ENCODE assay signal across 1 cellular context in the genomic region with DNA sequence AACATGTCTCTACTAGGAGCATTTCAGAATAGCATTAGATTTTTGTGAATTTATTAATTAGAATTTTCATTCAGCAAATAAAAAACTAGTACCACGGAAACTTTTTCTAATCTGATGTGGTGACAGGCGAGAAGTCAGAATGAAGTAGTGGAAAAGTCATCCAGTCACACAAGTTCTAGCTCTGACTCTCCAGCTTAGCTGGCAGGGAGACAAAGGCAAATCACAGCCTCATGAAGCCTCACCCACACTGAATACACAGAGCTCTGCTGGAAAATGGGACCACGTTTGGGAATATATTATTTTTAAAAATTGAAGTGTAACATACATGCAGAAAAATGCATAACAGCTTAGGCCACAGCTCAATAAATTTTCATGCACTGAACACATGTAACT.
TF ChIP-seq lines count a peak whose summit lies in the region.

No MANE protein-coding gene starts in this region.

TF ChIP-seq in GM23338, 12 proteins besides CTCF, POLR2A, EP300 and RAD21 (continued from another document):
- TF ChIP-seq, protein P1, sequence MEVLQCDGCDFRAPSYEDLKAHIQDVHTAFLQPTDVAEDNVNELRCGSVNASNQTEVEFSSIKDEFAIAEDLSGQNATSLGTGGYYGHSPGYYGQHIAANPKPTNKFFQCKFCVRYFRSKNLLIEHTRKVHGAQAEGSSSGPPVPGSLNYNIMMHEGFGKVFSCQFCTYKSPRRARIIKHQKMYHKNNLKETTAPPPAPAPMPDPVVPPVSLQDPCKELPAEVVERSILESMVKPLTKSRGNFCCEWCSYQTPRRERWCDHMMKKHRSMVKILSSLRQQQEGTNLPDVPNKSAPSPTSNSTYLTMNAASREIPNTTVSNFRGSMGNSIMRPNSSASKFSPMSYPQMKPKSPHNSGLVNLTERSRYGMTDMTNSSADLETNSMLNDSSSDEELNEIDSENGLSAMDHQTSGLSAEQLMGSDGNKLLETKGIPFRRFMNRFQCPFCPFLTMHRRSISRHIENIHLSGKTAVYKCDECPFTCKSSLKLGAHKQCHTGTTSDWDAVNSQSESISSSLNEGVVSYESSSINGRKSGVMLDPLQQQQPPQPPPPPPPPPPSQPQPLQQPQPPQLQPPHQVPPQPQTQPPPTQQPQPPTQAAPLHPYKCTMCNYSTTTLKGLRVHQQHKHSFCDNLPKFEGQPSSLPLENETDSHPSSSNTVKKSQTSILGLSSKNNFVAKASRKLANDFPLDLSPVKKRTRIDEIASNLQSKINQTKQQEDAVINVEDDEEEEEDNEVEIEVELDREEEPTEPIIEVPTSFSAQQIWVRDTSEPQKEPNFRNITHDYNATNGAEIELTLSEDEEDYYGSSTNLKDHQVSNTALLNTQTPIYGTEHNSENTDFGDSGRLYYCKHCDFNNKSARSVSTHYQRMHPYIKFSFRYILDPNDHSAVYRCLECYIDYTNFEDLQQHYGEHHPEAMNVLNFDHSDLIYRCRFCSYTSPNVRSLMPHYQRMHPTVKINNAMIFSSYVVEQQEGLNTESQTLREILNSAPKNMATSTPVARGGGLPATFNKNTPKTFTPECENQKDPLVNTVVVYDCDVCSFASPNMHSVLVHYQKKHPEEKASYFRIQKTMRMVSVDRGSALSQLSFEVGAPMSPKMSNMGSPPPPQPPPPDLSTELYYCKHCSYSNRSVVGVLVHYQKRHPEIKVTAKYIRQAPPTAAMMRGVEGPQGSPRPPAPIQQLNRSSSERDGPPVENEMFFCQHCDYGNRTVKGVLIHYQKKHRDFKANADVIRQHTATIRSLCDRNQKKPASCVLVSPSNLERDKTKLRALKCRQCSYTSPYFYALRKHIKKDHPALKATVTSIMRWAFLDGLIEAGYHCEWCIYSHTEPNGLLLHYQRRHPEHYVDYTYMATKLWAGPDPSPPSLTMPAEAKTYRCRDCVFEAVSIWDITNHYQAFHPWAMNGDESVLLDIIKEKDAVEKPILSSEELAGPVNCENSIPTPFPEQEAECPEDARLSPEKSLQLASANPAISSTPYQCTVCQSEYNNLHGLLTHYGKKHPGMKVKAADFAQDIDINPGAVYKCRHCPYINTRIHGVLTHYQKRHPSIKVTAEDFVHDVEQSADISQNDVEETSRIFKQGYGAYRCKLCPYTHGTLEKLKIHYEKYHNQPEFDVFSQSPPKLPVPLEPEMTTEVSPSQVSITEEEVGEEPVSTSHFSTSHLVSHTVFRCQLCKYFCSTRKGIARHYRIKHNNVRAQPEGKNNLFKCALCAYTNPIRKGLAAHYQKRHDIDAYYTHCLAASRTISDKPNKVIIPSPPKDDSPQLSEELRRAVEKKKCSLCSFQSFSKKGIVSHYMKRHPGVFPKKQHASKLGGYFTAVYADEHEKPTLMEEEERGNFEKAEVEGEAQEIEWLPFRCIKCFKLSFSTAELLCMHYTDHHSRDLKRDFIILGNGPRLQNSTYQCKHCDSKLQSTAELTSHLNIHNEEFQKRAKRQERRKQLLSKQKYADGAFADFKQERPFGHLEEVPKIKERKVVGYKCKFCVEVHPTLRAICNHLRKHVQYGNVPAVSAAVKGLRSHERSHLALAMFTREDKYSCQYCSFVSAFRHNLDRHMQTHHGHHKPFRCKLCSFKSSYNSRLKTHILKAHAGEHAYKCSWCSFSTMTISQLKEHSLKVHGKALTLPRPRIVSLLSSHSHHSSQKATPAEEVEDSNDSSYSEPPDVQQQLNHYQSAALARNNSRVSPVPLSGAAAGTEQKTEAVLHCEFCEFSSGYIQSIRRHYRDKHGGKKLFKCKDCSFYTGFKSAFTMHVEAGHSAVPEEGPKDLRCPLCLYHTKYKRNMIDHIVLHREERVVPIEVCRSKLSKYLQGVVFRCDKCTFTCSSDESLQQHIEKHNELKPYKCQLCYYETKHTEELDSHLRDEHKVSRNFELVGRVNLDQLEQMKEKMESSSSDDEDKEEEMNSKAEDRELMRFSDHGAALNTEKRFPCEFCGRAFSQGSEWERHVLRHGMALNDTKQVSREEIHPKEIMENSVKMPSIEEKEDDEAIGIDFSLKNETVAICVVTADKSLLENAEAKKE (CRISPR knock-in tag; IDR thresholded peaks at IDR 0.05): no peak
- TF ChIP-seq NANOG (IDR thresholded peaks at IDR 0.05; ENCODE audit: borderline replicate concordance): no peak
- TF ChIP-seq, protein P2, sequence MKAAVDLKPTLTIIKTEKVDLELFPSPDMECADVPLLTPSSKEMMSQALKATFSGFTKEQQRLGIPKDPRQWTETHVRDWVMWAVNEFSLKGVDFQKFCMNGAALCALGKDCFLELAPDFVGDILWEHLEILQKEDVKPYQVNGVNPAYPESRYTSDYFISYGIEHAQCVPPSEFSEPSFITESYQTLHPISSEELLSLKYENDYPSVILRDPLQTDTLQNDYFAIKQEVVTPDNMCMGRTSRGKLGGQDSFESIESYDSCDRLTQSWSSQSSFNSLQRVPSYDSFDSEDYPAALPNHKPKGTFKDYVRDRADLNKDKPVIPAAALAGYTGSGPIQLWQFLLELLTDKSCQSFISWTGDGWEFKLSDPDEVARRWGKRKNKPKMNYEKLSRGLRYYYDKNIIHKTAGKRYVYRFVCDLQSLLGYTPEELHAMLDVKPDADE (IDR thresholded peaks at IDR 0.05): no peak
- no peak for TF ChIP-seq EZH2phosphoT487 (IDR thresholded peaks at IDR 0.05; ENCODE audit: unreplicated experiment)
- no peak for TF ChIP-seq ZNF331 (CRISPR knock-in tag; IDR thresholded peaks at IDR 0.05; ENCODE audit: low read depth)
- TF ChIP-seq CREB1 (CRISPR knock-in tag; IDR thresholded peaks at IDR 0.05; ENCODE audit: low read depth): no peak
- TF ChIP-seq EZH2 (IDR thresholded peaks at IDR 0.05; ENCODE audit: low read depth, unreplicated experiment): no peak
- TF ChIP-seq ZNF114 (CRISPR knock-in tag; IDR thresholded peaks at IDR 0.05): no peak
